Comparison of ENCODE assay signal across 1 cellular context in the genomic region with DNA sequence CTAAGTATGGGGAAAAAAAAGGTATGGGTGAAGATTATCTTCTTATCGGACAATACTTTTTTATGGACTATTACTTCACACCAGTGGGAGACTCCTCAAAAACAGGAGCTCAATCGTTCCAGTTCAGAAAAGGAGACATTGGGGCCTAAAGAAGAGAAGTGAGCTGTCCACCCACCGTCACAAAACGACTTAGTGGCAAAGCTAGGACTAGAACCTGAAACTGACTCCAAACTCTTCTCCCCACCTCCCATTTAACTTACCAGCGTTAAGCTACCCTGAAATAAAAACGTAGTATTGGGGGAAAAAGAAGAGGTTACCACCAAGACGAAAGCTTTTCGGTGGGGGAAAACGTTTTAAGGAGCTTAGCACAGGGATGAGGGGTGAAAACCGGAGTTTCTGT.
TF ChIP-seq lines count a peak whose summit lies in the region.

No MANE protein-coding gene starts in this region.

TF ChIP-seq in K562, 482 proteins besides CTCF, POLR2A, EP300 and RAD21 (continued from another document):
- TF ChIP-seq NELFE (IDR thresholded peaks at IDR 0.05; ENCODE audit: insufficient read depth, insufficient read length) (no peak), HNRNPLL (IDR thresholded peaks at IDR 0.05; ENCODE audit: low read depth, low read length, poor library complexity, severe bottlenecking) (no peak), LCOR (CRISPR knock-in tag; IDR thresholded peaks at IDR 0.05) (0 out of 2 replicates have a peak, but pooled peaks have one; percentile 15), EZH2 (IDR thresholded peaks at IDR 0.05; ENCODE audit: borderline replicate concordance, low read depth, low read length) (no peak), CCAR2 (IDR thresholded peaks at IDR 0.05; ENCODE audit: low read depth, low read length) (no peak)
- TF ChIP-seq, protein P1, sequence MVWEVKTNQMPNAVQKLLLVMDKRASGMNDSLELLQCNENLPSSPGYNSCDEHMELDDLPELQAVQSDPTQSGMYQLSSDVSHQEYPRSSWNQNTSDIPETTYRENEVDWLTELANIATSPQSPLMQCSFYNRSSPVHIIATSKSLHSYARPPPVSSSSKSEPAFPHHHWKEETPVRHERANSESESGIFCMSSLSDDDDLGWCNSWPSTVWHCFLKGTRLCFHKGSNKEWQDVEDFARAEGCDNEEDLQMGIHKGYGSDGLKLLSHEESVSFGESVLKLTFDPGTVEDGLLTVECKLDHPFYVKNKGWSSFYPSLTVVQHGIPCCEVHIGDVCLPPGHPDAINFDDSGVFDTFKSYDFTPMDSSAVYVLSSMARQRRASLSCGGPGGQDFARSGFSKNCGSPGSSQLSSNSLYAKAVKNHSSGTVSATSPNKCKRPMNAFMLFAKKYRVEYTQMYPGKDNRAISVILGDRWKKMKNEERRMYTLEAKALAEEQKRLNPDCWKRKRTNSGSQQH (CRISPR knock-in tag; IDR thresholded peaks at IDR 0.05), result no peak
